ENCODE assay signal across 21 cellular contexts in genomic region chr6:83958250-83958685, GRCh38.
A peak's percentile ranks its signal among the peaks of the same experiment; 100 is the strongest.
DNase-seq lines count a peak whose midpoint lies in the region; ATAC-seq and TF ChIP-seq lines count a peak whose summit lies in the region.
"Had no signal": no experiment of that assay in that cellular context is flagged by ENCODE, and none has a peak within 500 bp of the region (broad histone marks: within the 10 kb centered on the region; RNA-seq: fewer than 3 reads in every experiment).

No MANE protein-coding gene starts in this region.

- H3K4me2 ChIP-seq in SK-N-SH = no peak overlapping the region
- H3K4me2 ChIP-seq: BLaER1 treated with 17β-estradiol and CSF1 and Interleukin-3, amounts not matched to agents 10 nM and 100 nM; neural progenitor cell; PC-9 had no signal

- 10% methylated on average over 3 of the region's 3 CpGs for WGBS in SK-N-SH (ENCODE audit: low lambda C conversion rate)

- no peak for TF ChIP-seq CTCF in HFF-Myc (IDR thresholded peaks at IDR 0.05; ENCODE audit: low read depth, low read length, missing control alignments)
- TF ChIP-seq CTCF in SK-N-SH (IDR thresholded peaks at IDR 0.05) = no peak
- no peak for TF ChIP-seq CTCF in fibroblast of mammary gland (conservative IDR thresholded peaks at IDR 0.05; ENCODE audit: control insufficient read depth, insufficient read depth, low read depth, low read length)
- TF ChIP-seq CTCF in upper lobe of right lung (IDR thresholded peaks at IDR 0.05) = no peak

- no peak overlapping the region for H2AFZ ChIP-seq in SK-N-SH (ENCODE audit: low read depth)
- H2AFZ ChIP-seq: neural progenitor cell, PC-9 had no signal

- no peaks in the 10 kb centered on the region for H3K79me2 ChIP-seq in SK-N-SH (ENCODE audit: insufficient read depth)

- no peak for ATAC-seq in upper lobe of right lung
- ATAC-seq: mucosa of descending colon had no signal

- no peaks in the 10 kb centered on the region for H3K27me3 ChIP-seq in SK-N-SH (ENCODE audit: insufficient read depth)
- no peaks in the 10 kb centered on the region for H3K27me3 ChIP-seq in upper lobe of right lung
- H3K27me3 ChIP-seq: BLaER1 treated with 17β-estradiol and CSF1 and Interleukin-3, amounts not matched to agents 10 nM and 100 nM; neural progenitor cell had no signal

- H3K9ac ChIP-seq in SK-N-SH = no peak overlapping the region
- H3K9ac ChIP-seq: BLaER1 treated with 17β-estradiol and CSF1 and Interleukin-3, amounts not matched to agents 10 nM and 100 nM; neural progenitor cell had no signal

- DNase-seq in A172 (ENCODE audit: low spot score) (peak; percentile 67), HFF-Myc (ENCODE audit: extremely low read depth, low read depth) (peak; percentile 62), SK-N-SH (no peak), fibroblast of mammary gland (ENCODE audit: low read depth) (peak; percentile 6), upper lobe of right lung (no peak), COLO668 (lab: John Stamatoyannopoulos, UW; ENCODE audit: unreplicated experiment) (no peak), GM19240 (ENCODE audit: insufficient read length, low spot score) (no peak)
- DNase-seq in stimulated activated CD4-positive, alpha-beta T cell treated with anti-CD3 and anti-CD28 coated beads, Interleukin-4, amount 100 ng/mL, for 4 hours = no peak
- DNase-seq: activated B cell treated with CpG ODN at 0.5 μM for 24 hours; activated CD4-positive, alpha-beta memory T cell treated with anti-CD3 and anti-CD28 coated beads for 36 hours; activated effector memory CD4-positive, alpha-beta T cell treated with anti-CD3 and anti-CD28 coated beads, Interleukin-2, amount 50 U/mL, for 16 hours; cortex of kidney; head of caudate nucleus; left ventricle myocardium inferior; mucosa of descending colon; NCI-H187; NCI-H774; PC-9 had no signal

- peak in 1 of 2 experiments; percentile 33; a peak in 1 of 4 replicates for TF ChIP-seq EP300 in SK-N-SH (IDR thresholded peaks at IDR 0.05; ENCODE audit: borderline replicate concordance in 1 of 2, low read depth in 1 of 2, low read length in 1 of 2)

- no peaks in the 10 kb centered on the region for H4K20me1 ChIP-seq in SK-N-SH (ENCODE audit: insufficient read depth)
- H4K20me1 ChIP-seq: BLaER1 treated with 17β-estradiol and CSF1 and Interleukin-3, amounts not matched to agents 10 nM and 100 nM had no signal

- peak overlapping the region in 1 of 2 experiments; percentile 0; a peak in 1 of 4 replicates for H3K27ac ChIP-seq in SK-N-SH (ENCODE audit: low read depth in 2 of 2, low read length in 1 of 2)
- H3K27ac ChIP-seq in upper lobe of right lung = no peak overlapping the region
- H3K27ac ChIP-seq: BLaER1 treated with 17β-estradiol and CSF1 and Interleukin-3, amounts not matched to agents 10 nM and 100 nM; left ventricle myocardium inferior; neural progenitor cell; PC-9; prostate gland had no signal

- H3F3A ChIP-seq in SK-N-SH (replicated peaks; ENCODE audit: insufficient read depth) = no peaks in the 10 kb centered on the region

- H3K36me3 ChIP-seq in SK-N-SH (replicated peaks in 1 of 2; ENCODE audit: control insufficient read depth in 1 of 2, insufficient read depth in 2 of 2, low read length in 1 of 2) = peaks cover 20 to 39% of the 10 kb centered on the region in 2 experiments
- peaks cover 37% of the 10 kb centered on the region for H3K36me3 ChIP-seq in upper lobe of right lung
- H3K36me3 ChIP-seq: neural progenitor cell had no signal

- H3K9me2 ChIP-seq in SK-N-SH = no peaks in the 10 kb centered on the region

- intact Hi-C loops in upper lobe of right lung (cut with DNase I) = no loop called here

- H3K9me3 ChIP-seq in SK-N-SH (no peaks in the 10 kb centered on the region), upper lobe of right lung (no peaks in the 10 kb centered on the region)
- H3K9me3 ChIP-seq: left ventricle myocardium inferior, mucosa of descending colon, prostate gland had no signal

- no peak for TF ChIP-seq RAD21 in SK-N-SH (IDR thresholded peaks at IDR 0.05; ENCODE audit: low read length)

- no peaks in the 10 kb centered on the region; a peak in 1 of 4 replicates for H3K4me1 ChIP-seq in SK-N-SH (ENCODE audit: control insufficient read depth in 1 of 2, insufficient read depth in 2 of 2, low read depth in 1 of 2, low read length in 1 of 2)
- no peaks in the 10 kb centered on the region for H3K4me1 ChIP-seq in upper lobe of right lung
- H3K4me1 ChIP-seq: BLaER1 treated with 17β-estradiol and CSF1 and Interleukin-3, amounts not matched to agents 10 nM and 100 nM; left ventricle myocardium inferior; prostate gland had no signal

- H3K4me3 ChIP-seq in HFF-Myc (replicated peaks; ENCODE audit: low read depth, low read length) (no peak overlapping the region), SK-N-SH (ENCODE audit: low read depth in 2 of 2, low read length in 1 of 2) (no peak overlapping the region), fibroblast of mammary gland (ENCODE audit: control insufficient read depth, low read depth, low read length) (no peak overlapping the region), upper lobe of right lung (no peak overlapping the region)
- H3K4me3 ChIP-seq: BLaER1 treated with 17β-estradiol and CSF1 and Interleukin-3, amounts not matched to agents 10 nM and 100 nM; left ventricle myocardium inferior; mucosa of descending colon; neural progenitor cell; PC-9; prostate gland had no signal

- POLR2A ChIA-PET in SK-N-SH (lab: Yijun Ruan, JAX) = no interaction called here

- CTCF ChIA-PET in SK-N-SH (lab: Yijun Ruan, JAX) = interaction anchor here (1.1 kb wide), 1 partner anchor 261 kb away, joined by 4 read pairs; no protein-coding TSS in a partner anchor

TF ChIP-seq in SK-N-SH, 30 proteins besides CTCF, POLR2A, EP300 and RAD21 (continues in another document):
- no peak for TF ChIP-seq IRF3 (IDR thresholded peaks at IDR 0.05; ENCODE audit: low read depth, low read length)
- TF ChIP-seq, protein P1, sequence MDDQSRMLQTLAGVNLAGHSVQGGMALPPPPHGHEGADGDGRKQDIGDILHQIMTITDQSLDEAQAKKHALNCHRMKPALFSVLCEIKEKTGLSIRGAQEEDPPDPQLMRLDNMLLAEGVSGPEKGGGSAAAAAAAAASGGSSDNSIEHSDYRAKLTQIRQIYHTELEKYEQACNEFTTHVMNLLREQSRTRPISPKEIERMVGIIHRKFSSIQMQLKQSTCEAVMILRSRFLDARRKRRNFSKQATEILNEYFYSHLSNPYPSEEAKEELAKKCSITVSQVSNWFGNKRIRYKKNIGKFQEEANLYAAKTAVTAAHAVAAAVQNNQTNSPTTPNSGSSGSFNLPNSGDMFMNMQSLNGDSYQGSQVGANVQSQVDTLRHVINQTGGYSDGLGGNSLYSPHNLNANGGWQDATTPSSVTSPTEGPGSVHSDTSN (IDR thresholded peaks at IDR 0.05) = peak; percentile 26
- no peak for TF ChIP-seq RFX5 (IDR thresholded peaks at IDR 0.05; ENCODE audit: low read length)
- peak; percentile 44; the same call in 1 of the 2 replicates for TF ChIP-seq FOSL2 (IDR thresholded peaks at IDR 0.05; ENCODE audit: borderline replicate concordance, low read depth)
- peak; percentile 71 for TF ChIP-seq JUND (IDR thresholded peaks at IDR 0.05)
- TF ChIP-seq, protein P2, sequence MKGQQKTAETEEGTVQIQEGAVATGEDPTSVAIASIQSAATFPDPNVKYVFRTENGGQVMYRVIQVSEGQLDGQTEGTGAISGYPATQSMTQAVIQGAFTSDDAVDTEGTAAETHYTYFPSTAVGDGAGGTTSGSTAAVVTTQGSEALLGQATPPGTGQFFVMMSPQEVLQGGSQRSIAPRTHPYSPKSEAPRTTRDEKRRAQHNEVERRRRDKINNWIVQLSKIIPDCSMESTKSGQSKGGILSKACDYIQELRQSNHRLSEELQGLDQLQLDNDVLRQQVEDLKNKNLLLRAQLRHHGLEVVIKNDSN (IDR thresholded peaks at IDR 0.05; ENCODE audit: borderline replicate concordance, low read depth) = 0 out of 2 replicates have a peak, but pooled peaks have one; percentile 16
- no peak for TF ChIP-seq GABPA (IDR thresholded peaks at IDR 0.05; ENCODE audit: low read depth)
- TF ChIP-seq ELF1 (IDR thresholded peaks at IDR 0.05) = no peak
- no peak for TF ChIP-seq NFIC (IDR thresholded peaks at IDR 0.05; ENCODE audit: borderline replicate concordance)
- peak; percentile 51; the same call in 1 of the 2 replicates for TF ChIP-seq TEAD4 (IDR thresholded peaks at IDR 0.05; ENCODE audit: borderline replicate concordance, insufficient read depth)
- no peak for TF ChIP-seq FOXM1 (IDR thresholded peaks at IDR 0.05; ENCODE audit: low read depth)
- TF ChIP-seq CHD2 (IDR thresholded peaks at IDR 0.05; ENCODE audit: low read length, partially characterized antibody) = no peak
- no peak for TF ChIP-seq TAF1 (IDR thresholded peaks at IDR 0.05; ENCODE audit: borderline replicate concordance, low read depth, low read length)
- no peak for TF ChIP-seq RXRA (IDR thresholded peaks at IDR 0.05; ENCODE audit: borderline replicate concordance, low read depth)
- TF ChIP-seq EZH2phosphoT487 (IDR thresholded peaks at IDR 0.05; ENCODE audit: borderline replicate concordance, low read depth) = no peak

Comparison
In these comparisons a context has a peak if more than half of its experiments do, and no peak if none do; other contexts are left out.
1. DNase-seq: peak in A172 (single experiment), HFF-Myc (single experiment) and fibroblast of mammary gland (single experiment); none in SK-N-SH (single experiment), upper lobe of right lung (single experiment), COLO668 (single experiment), GM19240 (single experiment) and stimulated activated CD4-positive, alpha-beta T cell treated with anti-CD3 and anti-CD28 coated beads, Interleukin-4, amount 100 ng/mL, for 4 hours (0 of 2).